In genomic region chrX:10501606-10502005, GRCh38 we compare ENCODE assay signal across 17 cellular contexts.
"Had no signal": no experiment of that assay in that cellular context is flagged by ENCODE, and none has a peak within 500 bp of the region (broad histone marks: within the 10 kb centered on the region; RNA-seq: fewer than 3 reads in every experiment).

No MANE protein-coding gene starts in this region.

- H3K27me3 ChIP-seq: ascending aorta had no signal

- H3K9me3 ChIP-seq: ascending aorta had no signal

- H3K27ac ChIP-seq: ascending aorta had no signal

- DNase-seq: activated CD4-positive, alpha-beta T cell treated with anti-CD3 and anti-CD28 coated beads for 4 hours; activated CD8-positive, alpha-beta memory T cell treated with anti-CD3 and anti-CD28 coated beads, Interleukin-2, amount 50 U/mL, for 4 hours; activated CD8-positive, alpha-beta T cell treated with anti-CD3 and anti-CD28 coated beads for 36 hours; Kasumi-1; KBM-7; NCI-H1048; NCI-H146; NCI-H1930; NCI-H2107; NCI-H2171 treated with DMSO at 0.1 percent for 48 hours; NCI-H226; NCI-H526; NCI-H774; NK-92 treated with Interleukin-12 subunit alpha and Interleukin-12 subunit beta, amount 100 ng/mL, for 24 hours; OCI-M1; RPMI8226 had no signal

- H3K36me3 ChIP-seq: ascending aorta had no signal

- H3K4me3 ChIP-seq: ascending aorta had no signal

- H3K4me1 ChIP-seq: ascending aorta had no signal
